ENCODE assay signal across 16 cellular contexts in genomic region chr15:48866141-48866563, GRCh38. TPM values are rescaled to one million over a fixed set of nuclear protein-coding genes. Genes with fewer than 3 reads are reported as not detected.
A peak's percentile ranks its signal among the peaks of the same experiment; 100 is the strongest.
DNase-seq lines count a peak whose midpoint lies in the region; ATAC-seq and TF ChIP-seq lines count a peak whose summit lies in the region.
"Had no signal": no experiment of that assay in that cellular context is flagged by ENCODE, and none has a peak within 500 bp of the region (broad histone marks: within the 10 kb centered on the region; RNA-seq: fewer than 3 reads in every experiment).

No MANE protein-coding gene starts in this region.

- H2AK5ac ChIP-seq in trophoblast cell (ENCODE audit: low read length): no peak overlapping the region

- H3K27ac ChIP-seq in trophoblast cell (ENCODE audit: low read depth, low read length): no peak overlapping the region
- H3K27ac ChIP-seq: gastrocnemius medialis, KMS-11 had no signal

- H3K36me3 ChIP-seq in MG63 (no peaks in the 10 kb centered on the region), trophoblast cell (ENCODE audit: control insufficient read depth in 1 of 2, insufficient read depth in 2 of 2, low read length in 2 of 2) (no peaks in the 10 kb centered on the region)
- H3K36me3 ChIP-seq: gastrocnemius medialis had no signal

- H3K18ac ChIP-seq in trophoblast cell (ENCODE audit: low read length): no peak overlapping the region

- no peak overlapping the region for H3K14ac ChIP-seq in trophoblast cell (ENCODE audit: low read length)

- H3K23ac ChIP-seq in trophoblast cell (ENCODE audit: low read length): no peak overlapping the region

- no peak overlapping the region for H4K8ac ChIP-seq in trophoblast cell (ENCODE audit: low read depth, low read length)

- no peak overlapping the region for H4K12ac ChIP-seq in trophoblast cell (ENCODE audit: low read depth, low read length)

- H2BK120ac ChIP-seq in trophoblast cell (ENCODE audit: insufficient read depth, low read length, poor library complexity): no peak overlapping the region

- H3K36me3 Mint-ChIP-seq in nephron (ENCODE audit: low read depth): no peaks in the 10 kb centered on the region
- H3K36me3 Mint-ChIP-seq: activated naive CD4-positive, alpha-beta T cell treated with anti-CD3 and anti-CD28 coated beads, Interleukin-2, amount 50 U/mL, for 72 hours had no signal

- no peak overlapping the region for H4K91ac ChIP-seq in trophoblast cell (ENCODE audit: low read depth, low read length)

- ATAC-seq in HG03342 (IDR thresholded peaks at IDR 0.05; ENCODE audit: unreplicated experiment): no peak
- ATAC-seq: activated naive CD4-positive, alpha-beta T cell treated with anti-CD3 and anti-CD28 coated beads, Interleukin-2, amount 50 U/mL, for 72 hours; gastrocnemius medialis had no signal

- no peak overlapping the region for H2BK12ac ChIP-seq in trophoblast cell (ENCODE audit: low read length)

- H3K27me3 ChIP-seq in MG63 (no peaks in the 10 kb centered on the region), trophoblast cell (ENCODE audit: insufficient read depth, low read length) (no peaks in the 10 kb centered on the region)
- H3K27me3 ChIP-seq: gastrocnemius medialis had no signal

- no peak overlapping the region for H3K9ac ChIP-seq in trophoblast cell (ENCODE audit: low read length)
- H3K9ac ChIP-seq: KMS-11 had no signal

- H3K4me2 ChIP-seq in trophoblast cell (ENCODE audit: low read length): no peak overlapping the region
- H3K4me2 ChIP-seq: KMS-11 had no signal

- H3K4me1 ChIP-seq in trophoblast cell (ENCODE audit: control insufficient read depth in 1 of 2, insufficient read depth in 2 of 2, low read length in 2 of 2): peaks cover 0 to 1% of the 10 kb centered on the region in 2 experiments
- H3K4me1 ChIP-seq: gastrocnemius medialis had no signal

- peak overlapping the region; percentile 66 to 84 (median 69) for H3K27ac Mint-ChIP-seq in nephron
- H3K27ac Mint-ChIP-seq: activated B cell treated with CpG ODN at 0.5 μM for 24 hours; activated naive CD4-positive, alpha-beta T cell treated with anti-CD3 and anti-CD28 coated beads, Interleukin-2, amount 50 U/mL, for 72 hours had no signal

- no peaks in the 10 kb centered on the region for H3K79me2 ChIP-seq in trophoblast cell (ENCODE audit: control insufficient read depth, insufficient read depth, low read length, poor library complexity)

- H3K9me3 ChIP-seq in MG63: no peaks in the 10 kb centered on the region
- H3K9me3 ChIP-seq in trophoblast cell (ENCODE audit: insufficient read depth, low read depth, low read length): no peaks in the 10 kb centered on the region
- H3K9me3 ChIP-seq: gastrocnemius medialis had no signal

- TF ChIP-seq CTCF in AG09309 (IDR thresholded peaks at IDR 0.05; ENCODE audit: control insufficient read depth, insufficient read depth, low read depth, low read length, missing control alignments) (no peak), nephron (IDR thresholded peaks at IDR 0.05; ENCODE audit: unreplicated experiment in 3 of 3) (no peak)

- no peak overlapping the region for H2AFZ ChIP-seq in trophoblast cell (ENCODE audit: insufficient read depth, low read length, poor library complexity)

- H3K4me3 Mint-ChIP-seq in nephron: no peak overlapping the region
- H3K4me3 Mint-ChIP-seq: activated B cell treated with CpG ODN at 0.5 μM for 24 hours had no signal

- H3K4ac ChIP-seq in trophoblast cell (ENCODE audit: low read depth, low read length): no peak overlapping the region

- no peak overlapping the region for H2BK5ac ChIP-seq in trophoblast cell (ENCODE audit: low read depth, low read length, poor library complexity)

- H3K79me1 ChIP-seq in trophoblast cell (ENCODE audit: low read length): no peaks in the 10 kb centered on the region

- H3K27me3 Mint-ChIP-seq in nephron (ENCODE audit: low read depth): no peaks in the 10 kb centered on the region

- H3K9me3 Mint-ChIP-seq in nephron: no peaks in the 10 kb centered on the region
- H3K9me3 Mint-ChIP-seq: activated B cell treated with CpG ODN at 0.5 μM for 24 hours; activated naive CD4-positive, alpha-beta T cell treated with anti-CD3 and anti-CD28 coated beads, Interleukin-2, amount 50 U/mL, for 72 hours had no signal

- no CpG with 5 or more reads among the region's 2 CpGs for WGBS in trophoblast cell (ENCODE audit: extremely low coverage, insufficient coverage, insufficient read length)

- H3K4me3 ChIP-seq in AG09309 (ENCODE audit: control insufficient read depth, low read depth, low read length) (no peak overlapping the region), MG63 (no peak overlapping the region), trophoblast cell (ENCODE audit: low read depth, low read length) (no peak overlapping the region)
- H3K4me3 ChIP-seq: gastrocnemius medialis had no signal

- peak; percentile 25 for DNase-seq in AG09309 (ENCODE audit: low read depth)
- peak; percentile 78 for DNase-seq in MG63
- peak; percentile 12 for DNase-seq in dermis blood vessel endothelial cell
- DNase-seq in activated CD4-positive, CD25-positive, alpha-beta regulatory T cell (lab: John Stamatoyannopoulos, UW): no peak
- no peak for DNase-seq in trophoblast cell
- no peak for DNase-seq in NK-92 (lab: John Stamatoyannopoulos, UW; ENCODE audit: unreplicated experiment)
- DNase-seq: activated B cell treated with CpG ODN at 0.5 μM for 24 hours; activated CD8-positive, alpha-beta memory T cell treated with anti-CD3 and anti-CD28 coated beads, Interleukin-2, amount 50 U/mL, for 48 hours; gastrocnemius medialis; kidney; NCI-H2029; stimulated activated CD4-positive, alpha-beta T cell treated with anti-CD3 and anti-CD28 coated beads, Interleukin-2, amount 100 ng/mL, for 48 hours had no signal

- peaks cover 22% of the 10 kb centered on the region for H3K4me1 Mint-ChIP-seq in nephron
- H3K4me1 Mint-ChIP-seq: activated B cell treated with CpG ODN at 0.5 μM for 24 hours had no signal

RNA-seq across cellular contexts. Expression of gene EID1, which starts 11.8 kb away (rescaled TPM):
- 221 and 272 TPM in 2 replicates for total RNA-seq in MG63 (2014; rRNA removed; shearing (Covaris generic); ENCODE audit: low replicate concordance)
- 281 and 342 TPM in 2 replicates for total RNA-seq in dermis blood vessel endothelial cell
- 78.6 and 80.1 TPM in 2 replicates for polyA plus RNA-seq in trophoblast cell (2013)

RNA-seq across cellular contexts. Expression of gene CEP152, which starts 55.3 kb away (rescaled TPM):
- 2.3 and 7.4 TPM in 2 replicates for total RNA-seq in MG63 (2014; rRNA removed; shearing (Covaris generic); ENCODE audit: low replicate concordance)
- 3.6 and 8.4 TPM in 2 replicates for total RNA-seq in dermis blood vessel endothelial cell
- 4.2 and 4.9 TPM in 2 replicates for polyA plus RNA-seq in trophoblast cell (2013)

Comparison
In these comparisons a context has a peak if more than half of its experiments do, and no peak if none do; other contexts are left out.
1. DNase-seq: peak in AG09309 (single experiment), MG63 (single experiment) and dermis blood vessel endothelial cell (single experiment); none in activated CD4-positive, CD25-positive, alpha-beta regulatory T cell (0 of 4), trophoblast cell (0 of 2) and NK-92 (single experiment).